8 cellular contexts compared by ENCODE assay signal in the genomic region with DNA sequence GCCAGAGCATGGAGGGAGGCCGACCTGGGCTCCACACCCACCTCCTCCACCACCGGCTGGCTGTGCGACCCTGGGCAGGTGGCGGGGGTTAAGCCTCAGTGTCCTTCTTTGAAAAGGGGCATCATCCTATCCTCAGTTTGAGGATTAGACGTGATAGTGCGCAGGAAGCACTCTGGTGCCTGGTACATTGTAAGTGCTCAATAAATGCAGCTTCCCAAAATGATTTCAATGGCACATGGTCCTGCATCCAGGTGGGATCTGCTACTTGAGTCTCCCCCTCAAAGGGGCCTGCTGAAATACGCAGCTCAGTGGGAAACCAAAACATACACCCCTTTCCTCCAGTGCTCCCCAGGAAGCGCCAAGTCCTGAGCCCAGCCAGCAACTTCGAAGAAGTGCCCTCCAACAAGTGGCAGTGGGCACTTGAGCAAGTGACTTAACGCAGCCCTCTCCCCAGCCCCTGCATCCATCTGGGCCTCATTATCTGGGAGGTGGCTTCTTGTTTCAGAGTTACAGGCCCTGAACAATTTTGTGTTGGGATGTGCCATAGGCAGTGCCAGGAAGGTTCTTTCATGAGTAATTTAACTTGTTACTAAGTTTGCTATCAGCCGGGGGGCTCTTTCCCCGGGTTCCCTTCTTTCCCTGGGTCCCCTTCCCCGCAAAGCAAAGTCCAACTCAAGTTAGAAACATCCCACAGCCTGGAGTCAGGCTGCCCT. TPM values are rescaled to one million over a fixed set of nuclear protein-coding genes. Genes with fewer than 3 reads are reported as not detected.
DNase-seq lines count a peak whose midpoint lies in the region; ATAC-seq, FAIRE-seq and TF ChIP-seq lines count a peak whose summit lies in the region.

No MANE protein-coding gene starts in this region.

- peaks cover 19 to 95% (median 72%) of the 10 kb centered on the region in 4 donors for H3K4me1 Mint-ChIP-seq in CD4-positive, CD25-positive, alpha-beta regulatory T cell
- peaks cover 88% of the 10 kb centered on the region for H3K4me1 Mint-ChIP-seq in progenitor cell of endocrine pancreas (ENCODE audit: low read depth)
- peaks cover 85% of the 10 kb centered on the region for H3K4me1 Mint-ChIP-seq in activated naive CD4-positive, alpha-beta T cell treated with anti-CD3 and anti-CD28 coated beads, Interleukin-2, amount 10 ng/mL, durations not matched to agents 7 days and 5 days

- H3K36me3 ChIP-seq in CD4-positive, CD25-positive, alpha-beta regulatory T cell (ENCODE audit: control insufficient read depth, insufficient read depth, low read length): peaks cover 3% of the 10 kb centered on the region
- H3K36me3 ChIP-seq in SJSA1: peaks cover 75% of the 10 kb centered on the region
- peaks cover 0 to 5% of the 10 kb centered on the region in 2 donors for H3K36me3 ChIP-seq in gastroesophageal sphincter

- WGBS in gastroesophageal sphincter (ENCODE audit: low coverage in 1 of 2), 2 donors: 20 to 56% methylated on average over 1 to 8 of the region's 13 CpGs

- H3K9me3 Mint-ChIP-seq in CD4-positive, CD25-positive, alpha-beta regulatory T cell: peaks cover 0 to 1% (median 0%) of the 10 kb centered on the region in 7 donors
- no peaks in the 10 kb centered on the region for H3K9me3 Mint-ChIP-seq in progenitor cell of endocrine pancreas (ENCODE audit: low read depth)
- H3K9me3 Mint-ChIP-seq in activated naive CD4-positive, alpha-beta T cell treated with anti-CD3 and anti-CD28 coated beads, Interleukin-2, amount 10 ng/mL, durations not matched to agents 7 days and 5 days: no peaks in the 10 kb centered on the region

- peaks cover 88% of the 10 kb centered on the region for H3K4me1 ChIP-seq in CD4-positive, CD25-positive, alpha-beta regulatory T cell (ENCODE audit: control insufficient read depth, insufficient read depth, low read length, poor library complexity, severe bottlenecking)
- H3K4me1 ChIP-seq in SJSA1 (replicated peaks) (peaks cover 100% of the 10 kb centered on the region), gastroesophageal sphincter (peaks cover 34 to 100% (median 94%) of the 10 kb centered on the region in 3 donors)

- no peak for ATAC-seq in CD4-positive, CD25-positive, alpha-beta regulatory T cell (ENCODE audit: low read depth in 2 of 2)
- ATAC-seq in gastroesophageal sphincter (no peak), GM21825 (IDR thresholded peaks at IDR 0.05; ENCODE audit: unreplicated experiment) (no peak)

- no peaks in the 10 kb centered on the region for H3K27me3 Mint-ChIP-seq in CD4-positive, CD25-positive, alpha-beta regulatory T cell
- no peaks in the 10 kb centered on the region for H3K27me3 Mint-ChIP-seq in progenitor cell of endocrine pancreas
- no peaks in the 10 kb centered on the region for H3K27me3 Mint-ChIP-seq in activated naive CD4-positive, alpha-beta T cell treated with anti-CD3 and anti-CD28 coated beads, Interleukin-2, amount 10 ng/mL, durations not matched to agents 7 days and 5 days

- CTCF ChIA-PET in activated naive CD4-positive, alpha-beta T cell treated with anti-CD3 and anti-CD28 coated beads, Interleukin-2, amount 10 ng/mL, durations not matched to agents 7 days and 5 days (lab: Charles Lee): interaction anchor here (1.3 kb wide), 1 partner anchor 9 kb away, joined by 3 read pairs; no protein-coding TSS in a partner anchor

- TF ChIP-seq CTCF in gastroesophageal sphincter (IDR thresholded peaks at IDR 0.05): no peak
- no peak for TF ChIP-seq CTCF in progenitor cell of endocrine pancreas (IDR thresholded peaks at IDR 0.05; ENCODE audit: unreplicated experiment)

- no peaks in the 10 kb centered on the region for H3K9me3 ChIP-seq in CD4-positive, CD25-positive, alpha-beta regulatory T cell (ENCODE audit: control insufficient read depth in 2 of 2, low read length in 2 of 2)
- no peaks in the 10 kb centered on the region for H3K9me3 ChIP-seq in SJSA1 (replicated peaks)
- H3K9me3 ChIP-seq in gastroesophageal sphincter: no peaks in the 10 kb centered on the region

- DNase-seq in CD4-positive, CD25-positive, alpha-beta regulatory T cell: no peak
- no peak for DNase-seq in SJSA1 (ENCODE audit: low read depth in 1 of 2, low spot score in 2 of 2)
- no peak for DNase-seq in progenitor cell of endocrine pancreas (ENCODE audit: low spot score, unreplicated experiment)
- DNase-seq in RCC 7860 (ENCODE audit: low spot score): no peak
- no peak for DNase-seq in activated CD4-positive, CD25-positive, alpha-beta regulatory T cell treated with anti-CD3 and anti-CD28 coated beads, Interleukin-2, amount 50 U/mL, for 72 hours
- DNase-seq in activated naive CD4-positive, alpha-beta T cell treated with anti-CD3 and anti-CD28 coated beads, Interleukin-2, amount 10 ng/mL, durations not matched to agents 7 days and 5 days: no peak

- peak overlapping the region in 1 of 4 donors; percentile 59 for H3K4me3 Mint-ChIP-seq in CD4-positive, CD25-positive, alpha-beta regulatory T cell
- no peak overlapping the region for H3K4me3 Mint-ChIP-seq in progenitor cell of endocrine pancreas (ENCODE audit: low read depth)
- no peak overlapping the region for H3K4me3 Mint-ChIP-seq in activated naive CD4-positive, alpha-beta T cell treated with anti-CD3 and anti-CD28 coated beads, Interleukin-2, amount 10 ng/mL, durations not matched to agents 7 days and 5 days

- peak overlapping the region; percentile 79 for H3K27ac ChIP-seq in CD4-positive, CD25-positive, alpha-beta regulatory T cell (ENCODE audit: insufficient read depth, low read length, poor library complexity, severe bottlenecking)
- peak overlapping the region; percentile 91 for H3K27ac ChIP-seq in SJSA1
- H3K27ac ChIP-seq in gastroesophageal sphincter: peak overlapping the region; percentile 95 to 97 (median 96)

- peaks cover 23% of the 10 kb centered on the region for H3K36me3 Mint-ChIP-seq in CD4-positive, CD25-positive, alpha-beta regulatory T cell
- peaks cover 11% of the 10 kb centered on the region for H3K36me3 Mint-ChIP-seq in progenitor cell of endocrine pancreas (ENCODE audit: insufficient read depth)
- H3K36me3 Mint-ChIP-seq in activated naive CD4-positive, alpha-beta T cell treated with anti-CD3 and anti-CD28 coated beads, Interleukin-2, amount 10 ng/mL, durations not matched to agents 7 days and 5 days: peaks cover 40% of the 10 kb centered on the region

- H3K4me3 ChIP-seq in CD4-positive, CD25-positive, alpha-beta regulatory T cell (ENCODE audit: low read depth, low read length): no peak overlapping the region
- H3K4me3 ChIP-seq in SJSA1 (no peak overlapping the region), gastroesophageal sphincter (no peak overlapping the region)

- no peak for FAIRE-seq in RCC 7860 (lab: Jason Lieb, UNC)

- H3K27me3 ChIP-seq in CD4-positive, CD25-positive, alpha-beta regulatory T cell (ENCODE audit: control insufficient read depth, insufficient read depth, low read length): no peaks in the 10 kb centered on the region
- H3K27me3 ChIP-seq in SJSA1 (replicated peaks) (no peaks in the 10 kb centered on the region), gastroesophageal sphincter (no peaks in the 10 kb centered on the region)

- H3K27ac Mint-ChIP-seq in CD4-positive, CD25-positive, alpha-beta regulatory T cell: peak overlapping the region in 2 of 3 donors; percentile 42 to 71
- H3K27ac Mint-ChIP-seq in progenitor cell of endocrine pancreas: peak overlapping the region; percentile 96
- no peak overlapping the region for H3K27ac Mint-ChIP-seq in activated naive CD4-positive, alpha-beta T cell treated with anti-CD3 and anti-CD28 coated beads, Interleukin-2, amount 10 ng/mL, durations not matched to agents 7 days and 5 days

- TF ChIP-seq EP300 in gastroesophageal sphincter (IDR thresholded peaks at IDR 0.05): no peak

- TF ChIP-seq POLR2A in gastroesophageal sphincter (IDR thresholded peaks at IDR 0.05): no peak

RNA-seq across cellular contexts. Expression of a gene that starts 17.9 kb away (rescaled TPM):
- total RNA-seq in CD4-positive, CD25-positive, alpha-beta regulatory T cell: 323 TPM
- polyA plus RNA-seq in CD4-positive, CD25-positive, alpha-beta regulatory T cell: 10 to 100 TPM; 11.2 to 22.2 (median 15.7) TPM
- 193 and 399 TPM in 2 replicates for total RNA-seq in SJSA1 (2014; rRNA removed; shearing (Covaris generic))
- 100 to 1,000 TPM; 337 to 938 (median 507) TPM for total RNA-seq in gastroesophageal sphincter
- 639 and 657 TPM in 2 replicates for total RNA-seq in progenitor cell of endocrine pancreas

RNA-seq across cellular contexts. Expression of a gene that starts 46.4 kb away (rescaled TPM):
- 319 TPM for total RNA-seq in CD4-positive, CD25-positive, alpha-beta regulatory T cell
- 100 to 1,000 TPM; 429 to 508 (median 476) TPM for polyA plus RNA-seq in CD4-positive, CD25-positive, alpha-beta regulatory T cell
- total RNA-seq in SJSA1 (2014; rRNA removed; shearing (Covaris generic)): 353 and 543 TPM in 2 replicates
- total RNA-seq in gastroesophageal sphincter: 100 to 1,000 TPM; 392 to 489 (median 414) TPM
- total RNA-seq in progenitor cell of endocrine pancreas: 193 and 203 TPM in 2 replicates

RNA-seq across cellular contexts. Expression of a gene that starts 47.6 kb away (rescaled TPM):
- 310 TPM for total RNA-seq in CD4-positive, CD25-positive, alpha-beta regulatory T cell
- 100 to 1,000 TPM; 117 to 164 (median 140) TPM for polyA plus RNA-seq in CD4-positive, CD25-positive, alpha-beta regulatory T cell
- total RNA-seq in SJSA1 (2014; rRNA removed; shearing (Covaris generic)): not detected in 2 replicates
- total RNA-seq in gastroesophageal sphincter (10 to 100 TPM in 1 of 4 donors, 1 to 10 TPM in 2, under 1 TPM in 1; 0.62 to 16.1 (median 3.1) TPM), progenitor cell of endocrine pancreas (6.7 and 10.9 TPM in 2 replicates)

Comparison
In these comparisons a context has a peak if more than half of its experiments do, and no peak if none do; other contexts are left out.
1. RNA of a gene that starts 47.6 kb away (total RNA-seq): 310 TPM in CD4-positive, CD25-positive, alpha-beta regulatory T cell (single experiment); 6.7 to 10.9 TPM in progenitor cell of endocrine pancreas, 0.62 to 16.1 TPM in gastroesophageal sphincter and not detected in SJSA1; every median in the first group is over 10 times any median in the second.
2. Peak in every context shown above with its lines, with median percentiles within 50 percentile points of each other: H3K27ac ChIP-seq.